ENCODE assay signal across 15 cellular contexts in the genomic region with DNA sequence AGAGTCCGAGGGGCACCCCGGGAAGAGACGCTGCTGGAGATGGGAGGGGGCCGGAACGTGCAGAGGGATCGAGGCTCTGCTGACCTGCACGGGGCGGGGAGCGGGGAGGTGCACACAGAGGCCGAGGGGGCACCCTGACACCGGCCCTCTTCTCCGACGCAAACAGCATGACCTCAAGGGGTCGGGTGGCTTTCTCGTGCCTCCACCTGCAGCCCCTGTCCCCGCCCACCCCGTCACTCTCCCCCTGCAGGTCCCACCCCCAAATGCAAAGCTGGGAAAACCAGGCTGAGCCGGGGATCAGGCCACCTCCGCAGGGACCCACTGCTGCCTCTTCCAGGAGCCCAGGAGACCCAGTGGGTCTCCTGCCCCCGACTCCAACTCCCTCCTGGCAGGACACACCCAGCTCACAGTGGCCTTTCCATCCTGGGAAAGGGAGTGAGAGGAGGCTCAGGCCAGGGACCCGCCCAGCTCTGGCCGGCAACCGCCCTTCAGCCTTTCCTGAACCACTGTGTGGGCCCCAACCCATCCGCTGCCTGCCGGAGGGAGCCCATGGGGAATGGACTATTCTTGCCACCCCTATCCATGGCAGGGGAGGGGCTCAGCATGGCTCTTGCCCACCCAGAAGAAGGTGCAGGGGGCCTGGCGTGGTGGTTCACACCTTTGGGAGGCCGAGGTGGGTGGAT. TPM values are rescaled to one million over a fixed set of nuclear protein-coding genes. Genes with fewer than 3 reads are reported as not detected.
DNase-seq lines count a peak whose midpoint lies in the region; ATAC-seq and TF ChIP-seq lines count a peak whose summit lies in the region.
"Had no signal": no experiment of that assay in that cellular context is flagged by ENCODE, and none has a peak within 500 bp of the region (broad histone marks: within the 10 kb centered on the region; RNA-seq: fewer than 3 reads in every experiment).

No MANE protein-coding gene starts in this region.

- no peak for DNase-seq in stimulated activated naive CD8-positive, alpha-beta T cell treated with anti-CD3 and anti-CD28 coated beads, Interleukin-15, amount 100 ng/mL, for 72 hours
- no peak for DNase-seq in stimulated activated naive CD8-positive, alpha-beta T cell treated with anti-CD3 and anti-CD28 coated beads, Interleukin-15, Interleukin-2, amounts not matched to agents 100 U/mL and 50 U/mL, for 24 hours
- DNase-seq in T-helper 17 cell (no peak), memory B cell (ENCODE audit: low spot score in 2 of 2) (no peak), upper lobe of right lung (no peak), dedifferentiated amniotic fluid mesenchymal stem cell (ENCODE audit: extremely low spot score) (no peak), ACHN (no peak)
- DNase-seq: HCEC 1CT, mammary epithelial cell, NCI-H69, thyroid gland had no signal

- no peak for ATAC-seq in stimulated activated naive CD8-positive, alpha-beta T cell treated with anti-CD3 and anti-CD28 coated beads, Interleukin-15, amount 100 ng/mL, for 72 hours
- ATAC-seq in stimulated activated naive CD8-positive, alpha-beta T cell treated with anti-CD3 and anti-CD28 coated beads, Interleukin-15, Interleukin-2, amounts not matched to agents 100 U/mL and 50 U/mL, for 24 hours, result no peak
- ATAC-seq in T-helper 17 cell (no peak), memory B cell (ENCODE audit: low read depth) (no peak), upper lobe of right lung (no peak), GM19463 (IDR thresholded peaks at IDR 0.05; ENCODE audit: unreplicated experiment) (no peak)

- no peaks in the 10 kb centered on the region for H3K27me3 Mint-ChIP-seq in stimulated activated naive CD8-positive, alpha-beta T cell treated with anti-CD3 and anti-CD28 coated beads, Interleukin-15, amount 100 ng/mL, for 72 hours
- H3K27me3 Mint-ChIP-seq in T-helper 17 cell, result no peaks in the 10 kb centered on the region
- no peaks in the 10 kb centered on the region for H3K27me3 Mint-ChIP-seq in memory B cell
- H3K27me3 Mint-ChIP-seq: activated T-cell treated with anti-CD3 and anti-CD28 coated beads, Interleukin-2, amount 50 U/mL, for 24 hours had no signal

- H3K4me1 Mint-ChIP-seq in stimulated activated naive CD8-positive, alpha-beta T cell treated with anti-CD3 and anti-CD28 coated beads, Interleukin-15, amount 100 ng/mL, for 72 hours, result peaks cover 38% of the 10 kb centered on the region
- H3K4me1 Mint-ChIP-seq in T-helper 17 cell (peaks cover 25% of the 10 kb centered on the region), memory B cell (peaks cover 29% of the 10 kb centered on the region)

- peaks cover 10% of the 10 kb centered on the region for H3K36me3 ChIP-seq in upper lobe of right lung
- H3K36me3 ChIP-seq: breast epithelium, thyroid gland had no signal

- no peak for TF ChIP-seq CTCF in upper lobe of right lung (IDR thresholded peaks at IDR 0.05)

- no peaks in the 10 kb centered on the region for H3K9me3 Mint-ChIP-seq in stimulated activated naive CD8-positive, alpha-beta T cell treated with anti-CD3 and anti-CD28 coated beads, Interleukin-15, amount 100 ng/mL, for 72 hours
- H3K9me3 Mint-ChIP-seq in memory B cell, result no peaks in the 10 kb centered on the region
- H3K9me3 Mint-ChIP-seq: activated T-cell treated with anti-CD3 and anti-CD28 coated beads, Interleukin-2, amount 50 U/mL, for 24 hours had no signal

- peak overlapping the region; percentile 30 for H3K27ac ChIP-seq in upper lobe of right lung
- H3K27ac ChIP-seq: thyroid gland had no signal

- peak overlapping the region in 1 of 2 donors; percentile 87 for H3K27ac Mint-ChIP-seq in stimulated activated naive CD8-positive, alpha-beta T cell treated with anti-CD3 and anti-CD28 coated beads, Interleukin-15, amount 100 ng/mL, for 72 hours
- H3K27ac Mint-ChIP-seq in T-helper 17 cell, result peak overlapping the region; percentile 91
- H3K27ac Mint-ChIP-seq in memory B cell, result peak overlapping the region; percentile 85

- in situ Hi-C loops in ACHN (cut with HindIII; ENCODE audit: low pct_ligation_motif_present, low pct_unique_long_range_greater_than_20kb, low sequenced_read_pairs), result no loop called here

- peak overlapping the region; percentile 77 to 85 for H3K4me3 Mint-ChIP-seq in stimulated activated naive CD8-positive, alpha-beta T cell treated with anti-CD3 and anti-CD28 coated beads, Interleukin-15, amount 100 ng/mL, for 72 hours
- H3K4me3 Mint-ChIP-seq in T-helper 17 cell (peak overlapping the region; percentile 81), memory B cell (peak overlapping the region; percentile 61)

- no peaks in the 10 kb centered on the region for H3K36me3 Mint-ChIP-seq in T-helper 17 cell (ENCODE audit: low read depth)
- peaks cover 2% of the 10 kb centered on the region for H3K36me3 Mint-ChIP-seq in memory B cell

- H3K27me3 ChIP-seq in upper lobe of right lung, result no peaks in the 10 kb centered on the region
- H3K27me3 ChIP-seq: breast epithelium, thyroid gland had no signal

- peaks cover 27% of the 10 kb centered on the region for H3K4me1 ChIP-seq in upper lobe of right lung

- H3K9me3 ChIP-seq in T-helper 17 cell (ENCODE audit: control insufficient read depth, low read length, poor library complexity, severe bottlenecking), result no peaks in the 10 kb centered on the region
- H3K9me3 ChIP-seq in upper lobe of right lung, result no peaks in the 10 kb centered on the region
- H3K9me3 ChIP-seq: breast epithelium, thyroid gland had no signal

- H3K4me3 ChIP-seq in upper lobe of right lung, result no peak overlapping the region
- H3K4me3 ChIP-seq: breast epithelium, K562, thyroid gland had no signal

- intact Hi-C loops in upper lobe of right lung (cut with DNase I), result loop anchor here (5.0 kb wide), 1 partner anchor 42 kb away; the partner anchor contains the start of gene PIEZO1

RNA-seq across cellular contexts. Expression of gene CTU2, which starts 38.7 kb away (rescaled TPM):
- total RNA-seq in T-helper 17 cell (10 to 100 TPM; 22.4 to 33.6 TPM), upper lobe of right lung (21.3 TPM)

RNA-seq across cellular contexts. Expression of gene RNF166, which starts 38.8 kb away (rescaled TPM):
- total RNA-seq in T-helper 17 cell (100 to 1,000 TPM; 235 to 398 TPM), upper lobe of right lung (50.6 TPM)

RNA-seq across cellular contexts. Expression of gene PIEZO1, which starts 40.0 kb away (rescaled TPM):
- total RNA-seq in T-helper 17 cell, result 100 to 1,000 TPM; 272 to 318 TPM
- 196 TPM for total RNA-seq in upper lobe of right lung

RNA-seq across cellular contexts. Expression of gene CDT1, which starts 58.6 kb away (rescaled TPM):
- 1 to 10 TPM in 1 of 2 donors, under 1 TPM in 1; 0.42 to 1.3 TPM for total RNA-seq in T-helper 17 cell
- total RNA-seq in upper lobe of right lung, result 1.0 TPM

RNA-seq across cellular contexts. Expression of gene SNAI3, which starts 58.7 kb away (rescaled TPM):
- total RNA-seq in T-helper 17 cell (10 to 100 TPM in 1 of 2 donors, 1 to 10 TPM in 1; 7.7 to 10.2 TPM), upper lobe of right lung (7.0 TPM)
- total RNA-seq: mammary epithelial cell had no signal
